Comparison of ENCODE assay signal across 20 cellular contexts in genomic region chr4:88246600-88246999, GRCh38.
"Had no signal": no experiment of that assay in that cellular context is flagged by ENCODE, and none has a peak within 500 bp of the region (broad histone marks: within the 10 kb centered on the region; RNA-seq: fewer than 3 reads in every experiment).

No MANE protein-coding gene starts in this region.

- H3K4me3 ChIP-seq: MG63, SJSA1, SK-N-MC had no signal

- H3K36me3 ChIP-seq: MG63, SJSA1 had no signal

- H3K9me3 ChIP-seq: MG63, SJSA1 had no signal

- DNase-seq: IMR-90, Karpas-422, KG1, MG63, NCI-H1092 treated with DMSO at 0.1 percent for 48 hours, NCI-H1417, NCI-H146, NCI-H1694 treated with DMSO at 0.1 percent for 48 hours, NCI-H1930, NCI-H2081, NCI-H2107, NCI-H2227 treated with DMSO at 0.1 percent for 48 hours, NCI-H524, NCI-H526 treated with DMSO at 0.1 percent for 48 hours, NCI-H748 treated with DMSO at 0.1 percent for 48 hours, Right ventricle myocardium superior, RPMI8226, SIG-M5 had no signal

- H3K27me3 ChIP-seq: MG63 had no signal

- H3K27ac ChIP-seq: SJSA1, SK-N-MC had no signal

- H3K4me1 ChIP-seq: SJSA1 had no signal
